Comparison of ENCODE assay signal across 32 cellular contexts in the genomic region with DNA sequence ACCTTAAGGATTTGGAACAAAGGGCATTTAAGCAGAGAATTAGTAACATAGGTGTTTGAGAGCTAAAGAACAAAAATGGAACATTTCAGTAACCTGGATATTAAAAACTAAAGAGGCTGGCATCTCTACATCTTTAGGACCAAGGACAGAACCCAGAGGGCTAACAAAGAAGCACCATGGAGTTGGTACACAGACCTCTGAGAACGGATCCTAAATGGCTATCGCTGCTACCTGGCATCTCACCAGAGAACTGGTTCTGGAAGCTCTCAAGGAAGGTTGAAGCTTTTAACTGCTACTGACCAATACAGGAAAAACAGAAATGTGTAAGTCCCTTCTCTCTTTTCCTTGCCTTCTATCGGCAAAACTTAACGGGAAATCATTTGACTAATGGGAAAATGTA.
"Had no signal": no experiment of that assay in that cellular context is flagged by ENCODE, and none has a peak within 500 bp of the region (broad histone marks: within the 10 kb centered on the region; RNA-seq: fewer than 3 reads in every experiment).

No MANE protein-coding gene starts in this region.

- H3K4me1 ChIP-seq: ascending aorta, breast epithelium, esophagus muscularis mucosa, foreskin keratinocyte, gastrocnemius medialis had no signal

- H3K4me3 ChIP-seq: ascending aorta, breast epithelium, cardiac muscle cell, esophagus muscularis mucosa, gastrocnemius medialis, heart left ventricle had no signal

- H3K4me1 Mint-ChIP-seq: activated CD4-positive, alpha-beta T cell treated with anti-CD3 and anti-CD28 coated beads for 36 hours; activated CD4-positive, alpha-beta T cell treated with anti-CD3 and anti-CD28 coated beads, Interleukin-2, amount 10 ng/mL, durations not matched to agents 24 days and 14 days; activated CD8-positive, alpha-beta memory T cell treated with anti-CD3 and anti-CD28 coated beads, Interleukin-2, amount 10 ng/mL, durations not matched to agents 7 days and 5 days; activated naive CD4-positive, alpha-beta T cell treated with anti-CD3 and anti-CD28 coated beads, Interleukin-2, amount 50 U/mL, for 24 hours; activated naive CD8-positive, alpha-beta T cell treated with anti-CD3 and anti-CD28 coated beads, Interleukin-2, amount 10 ng/mL, durations not matched to agents 7 days and 5 days had no signal

- H3K4me3 Mint-ChIP-seq: activated CD4-positive, alpha-beta memory T cell treated with anti-CD3 and anti-CD28 coated beads for 36 hours; activated CD4-positive, alpha-beta T cell treated with anti-CD3 and anti-CD28 coated beads for 36 hours; activated CD4-positive, alpha-beta T cell treated with anti-CD3 and anti-CD28 coated beads, Interleukin-2, amount 10 ng/mL, durations not matched to agents 24 days and 14 days; activated CD8-positive, alpha-beta memory T cell treated with anti-CD3 and anti-CD28 coated beads, Interleukin-2, amount 10 ng/mL, durations not matched to agents 7 days and 5 days; activated CD8-positive, alpha-beta T cell treated with anti-CD3 and anti-CD28 coated beads, Interleukin-2, amount 10 ng/mL, durations not matched to agents 7 days and 5 days; activated naive CD4-positive, alpha-beta T cell treated with anti-CD3 and anti-CD28 coated beads for 36 hours; activated naive CD4-positive, alpha-beta T cell treated with anti-CD3 and anti-CD28 coated beads, Interleukin-2, amount 50 U/mL, for 24 hours; activated naive CD8-positive, alpha-beta T cell treated with anti-CD3 and anti-CD28 coated beads, Interleukin-2, amount 10 ng/mL, durations not matched to agents 7 days and 5 days; activated T-helper 1 cell treated with anti-CD3 and anti-CD28 coated beads, Interleukin-12 subunit alpha, Interleukin-12 subunit beta, Interleukin-2, Interleukin-4 antibody, amounts not matched to agents 30 ng/mL and 10 ng/mL and 1 ng/mL, durations not matched to agents 14 hours and 24 hours and 36 hours; brain; effector memory CD8-positive, alpha-beta T cell had no signal

- ATAC-seq: activated CD4-positive, alpha-beta T cell treated with anti-CD3 and anti-CD28 coated beads for 36 hours; activated CD8-positive, alpha-beta memory T cell treated with anti-CD3 and anti-CD28 coated beads, Interleukin-2, amount 10 ng/mL, durations not matched to agents 7 days and 5 days; activated CD8-positive, alpha-beta T cell treated with anti-CD3 and anti-CD28 coated beads, Interleukin-2, amount 10 ng/mL, durations not matched to agents 7 days and 5 days; effector memory CD8-positive, alpha-beta T cell; foreskin keratinocyte; gastrocnemius medialis; heart left ventricle had no signal

- DNase-seq: activated CD4-positive, alpha-beta memory T cell treated with anti-CD3 and anti-CD28 coated beads for 36 hours; activated CD4-positive, alpha-beta T cell treated with anti-CD3 and anti-CD28 coated beads for 36 hours; activated CD4-positive, alpha-beta T cell treated with anti-CD3 and anti-CD28 coated beads, Interleukin-2, amount 10 ng/mL, durations not matched to agents 24 days and 14 days; activated CD4-positive, CD25-positive, alpha-beta regulatory T cell; activated CD4-positive, CD25-positive, alpha-beta regulatory T cell treated with anti-CD3 and anti-CD28 coated beads, Interleukin-2, amount 50 U/mL, for 72 hours; activated CD8-positive, alpha-beta memory T cell treated with anti-CD3 and anti-CD28 coated beads, Interleukin-2, amount 10 ng/mL, durations not matched to agents 7 days and 5 days; activated CD8-positive, alpha-beta memory T cell treated with anti-CD3 and anti-CD28 coated beads, Interleukin-2, amount 50 U/mL, for 4 hours; activated CD8-positive, alpha-beta T cell treated with anti-CD3 and anti-CD28 coated beads, Interleukin-2, amount 10 ng/mL, durations not matched to agents 7 days and 5 days; activated effector memory CD4-positive, alpha-beta T cell treated with anti-CD3 and anti-CD28 coated beads, Interleukin-2, amount 50 U/mL, for 16 hours; activated naive CD4-positive, alpha-beta T cell treated with anti-CD3 and anti-CD28 coated beads for 36 hours; activated naive CD8-positive, alpha-beta T cell treated with anti-CD3 and anti-CD28 coated beads, Interleukin-2, amount 10 ng/mL, durations not matched to agents 7 days and 5 days; activated T-cell treated with anti-CD3 and anti-CD28 coated beads, Interleukin-2, amount 50 U/mL, for 1 hour; activated T-cell treated with anti-CD3 and anti-CD28 coated beads, Interleukin-2, amount 50 U/mL, for 48 hours; central memory CD4-positive, alpha-beta T cell; cortex of kidney; dermis blood vessel endothelial cell; effector CD4-positive, alpha-beta T cell; effector memory CD8-positive, alpha-beta T cell; erythroblast; foreskin keratinocyte; gastrocnemius medialis; glutamatergic neuron; heart left ventricle; T-helper 2 cell had no signal

- H3K9me3 Mint-ChIP-seq: activated CD4-positive, alpha-beta memory T cell treated with anti-CD3 and anti-CD28 coated beads for 36 hours; activated CD4-positive, alpha-beta T cell treated with anti-CD3 and anti-CD28 coated beads, Interleukin-2, amount 10 ng/mL, durations not matched to agents 24 days and 14 days; activated naive CD4-positive, alpha-beta T cell treated with anti-CD3 and anti-CD28 coated beads for 36 hours; activated T-helper 1 cell treated with anti-CD3 and anti-CD28 coated beads, Interleukin-12 subunit alpha, Interleukin-12 subunit beta, Interleukin-2, Interleukin-4 antibody, amounts not matched to agents 30 ng/mL and 10 ng/mL and 1 ng/mL, durations not matched to agents 14 hours and 24 hours and 36 hours; activated T-helper 2 cell treated with anti-CD3 and anti-CD28 coated beads, Interferon-gamma antibody, Interleukin-2, Interleukin-4, amounts not matched to agents 10 μg/mL and 5 μg/mL and 100 μg/mL, durations not matched to agents 14 hours and 24 hours and 36 hours; brain had no signal

- H3K27ac Mint-ChIP-seq: activated CD4-positive, alpha-beta memory T cell treated with anti-CD3 and anti-CD28 coated beads for 36 hours; activated CD4-positive, alpha-beta T cell treated with anti-CD3 and anti-CD28 coated beads for 36 hours; activated CD4-positive, alpha-beta T cell treated with anti-CD3 and anti-CD28 coated beads, Interleukin-2, amount 10 ng/mL, durations not matched to agents 24 days and 14 days; activated CD8-positive, alpha-beta memory T cell treated with anti-CD3 and anti-CD28 coated beads, Interleukin-2, amount 10 ng/mL, durations not matched to agents 7 days and 5 days; activated CD8-positive, alpha-beta T cell treated with anti-CD3 and anti-CD28 coated beads, Interleukin-2, amount 10 ng/mL, durations not matched to agents 7 days and 5 days; activated naive CD4-positive, alpha-beta T cell treated with anti-CD3 and anti-CD28 coated beads for 36 hours; activated naive CD4-positive, alpha-beta T cell treated with anti-CD3 and anti-CD28 coated beads, Interleukin-2, amount 50 U/mL, for 24 hours; activated naive CD8-positive, alpha-beta T cell treated with anti-CD3 and anti-CD28 coated beads, Interleukin-2, amount 10 ng/mL, durations not matched to agents 7 days and 5 days; activated T-helper 1 cell treated with anti-CD3 and anti-CD28 coated beads, Interleukin-12 subunit alpha, Interleukin-12 subunit beta, Interleukin-2, Interleukin-4 antibody, amounts not matched to agents 30 ng/mL and 10 ng/mL and 1 ng/mL, durations not matched to agents 14 hours and 24 hours and 36 hours; activated T-helper 2 cell treated with anti-CD3 and anti-CD28 coated beads, Interferon-gamma antibody, Interleukin-2, Interleukin-4, amounts not matched to agents 10 μg/mL and 5 μg/mL and 100 μg/mL, durations not matched to agents 14 hours and 24 hours and 36 hours; brain; effector memory CD8-positive, alpha-beta T cell had no signal

- H3K27me3 Mint-ChIP-seq: activated CD4-positive, alpha-beta memory T cell treated with anti-CD3 and anti-CD28 coated beads for 36 hours; activated CD4-positive, alpha-beta T cell treated with anti-CD3 and anti-CD28 coated beads for 36 hours; activated CD4-positive, alpha-beta T cell treated with anti-CD3 and anti-CD28 coated beads, Interleukin-2, amount 10 ng/mL, durations not matched to agents 24 days and 14 days; activated CD8-positive, alpha-beta memory T cell treated with anti-CD3 and anti-CD28 coated beads, Interleukin-2, amount 10 ng/mL, durations not matched to agents 7 days and 5 days; activated naive CD4-positive, alpha-beta T cell treated with anti-CD3 and anti-CD28 coated beads, Interleukin-2, amount 50 U/mL, for 24 hours; activated naive CD8-positive, alpha-beta T cell treated with anti-CD3 and anti-CD28 coated beads, Interleukin-2, amount 10 ng/mL, durations not matched to agents 7 days and 5 days; brain; effector memory CD8-positive, alpha-beta T cell had no signal

- H3K27ac ChIP-seq: ascending aorta, breast epithelium, cardiac muscle cell, esophagus muscularis mucosa, foreskin keratinocyte, gastrocnemius medialis, heart left ventricle had no signal

- H3K36me3 ChIP-seq: ascending aorta, breast epithelium, cardiac muscle cell, esophagus muscularis mucosa, gastrocnemius medialis, heart left ventricle had no signal

- H3K36me3 Mint-ChIP-seq: activated CD4-positive, alpha-beta memory T cell treated with anti-CD3 and anti-CD28 coated beads for 36 hours; activated CD8-positive, alpha-beta memory T cell treated with anti-CD3 and anti-CD28 coated beads, Interleukin-2, amount 10 ng/mL, durations not matched to agents 7 days and 5 days; activated naive CD4-positive, alpha-beta T cell treated with anti-CD3 and anti-CD28 coated beads, Interleukin-2, amount 50 U/mL, for 24 hours; activated naive CD8-positive, alpha-beta T cell treated with anti-CD3 and anti-CD28 coated beads, Interleukin-2, amount 10 ng/mL, durations not matched to agents 7 days and 5 days; brain had no signal

- H3K27me3 ChIP-seq: ascending aorta, breast epithelium, cardiac muscle cell, esophagus muscularis mucosa, foreskin keratinocyte, gastrocnemius medialis, heart left ventricle had no signal
